Comparison of ENCODE assay signal across 1 cellular context in genomic region chr10:133058267-133059092, GRCh38.
TF ChIP-seq lines count a peak whose summit lies in the region.

No MANE protein-coding gene starts in this region.

TF ChIP-seq in WTC11, 78 proteins besides CTCF, POLR2A, EP300 and RAD21 (continued from another document):
- TF ChIP-seq ZSCAN18 (CRISPR knock-in tag; IDR thresholded peaks at IDR 0.05) (no peak), IRF2 (CRISPR knock-in tag; IDR thresholded peaks at IDR 0.05; ENCODE audit: borderline replicate concordance, low read depth) (no peak), ATF2 (CRISPR knock-in tag; IDR thresholded peaks at IDR 0.05; ENCODE audit: borderline replicate concordance, low read depth) (no peak), ZNF425 (CRISPR knock-in tag; conservative IDR thresholded peaks at IDR 0.05) (no peak), MYBL2 (CRISPR knock-in tag; IDR thresholded peaks at IDR 0.05) (no peak), NFATC4 (CRISPR knock-in tag; IDR thresholded peaks at IDR 0.05) (no peak), FOXJ3 (CRISPR knock-in tag; IDR thresholded peaks at IDR 0.05; ENCODE audit: borderline replicate concordance) (no peak)
TF ChIP-seq in WTC11: peak in this region for 0.
